Comparison of ENCODE assay signal across 9 cellular contexts in the genomic region with DNA sequence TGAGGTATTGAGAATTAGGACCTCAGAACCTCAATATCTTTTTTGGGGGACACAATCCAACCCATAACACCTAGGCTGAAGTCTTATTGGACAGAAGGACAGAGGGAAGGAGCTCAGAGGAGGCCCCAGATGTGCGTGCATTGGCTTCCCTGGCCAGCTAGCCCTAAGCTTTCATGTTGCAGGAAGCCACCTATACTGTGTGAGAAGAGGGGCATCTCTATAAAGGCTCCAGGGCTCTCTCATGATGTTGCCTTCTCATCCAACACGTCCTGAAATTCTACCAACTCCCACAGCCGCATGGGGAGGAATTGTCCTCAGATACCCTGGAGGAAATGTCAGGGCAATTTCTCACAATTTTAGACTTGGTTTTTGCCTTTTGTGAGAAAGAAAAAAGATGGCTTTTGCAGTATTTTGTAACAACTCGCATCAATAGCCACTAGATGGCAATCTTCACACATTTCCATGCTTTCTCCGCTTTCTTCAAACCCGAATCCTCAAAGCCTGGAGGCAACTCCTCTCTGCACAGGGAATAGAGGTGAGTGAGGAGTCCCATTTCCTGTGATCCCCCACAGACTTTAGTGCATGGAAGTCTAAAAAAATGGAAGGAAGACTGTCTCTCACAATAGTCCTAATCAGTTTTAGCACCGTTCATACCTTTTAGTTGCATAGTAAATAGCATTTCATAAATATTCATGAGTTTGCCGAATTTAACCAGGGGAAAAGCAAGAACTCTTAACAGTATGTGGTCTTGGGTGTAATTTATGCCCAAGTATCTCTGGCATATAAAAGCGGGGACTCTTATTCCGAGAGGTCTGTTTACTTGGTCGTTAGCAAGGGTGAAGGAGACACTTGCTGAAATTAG. TPM values are rescaled to one million over a fixed set of nuclear protein-coding genes. Genes with fewer than 3 reads are reported as not detected.
DNase-seq lines count a peak whose midpoint lies in the region; ATAC-seq and TF ChIP-seq lines count a peak whose summit lies in the region.
"Had no signal": no experiment of that assay in that cellular context is flagged by ENCODE, and none has a peak within 500 bp of the region (broad histone marks: within the 10 kb centered on the region; RNA-seq: fewer than 3 reads in every experiment).

No MANE protein-coding gene starts in this region.

- H3F3A ChIP-seq in SK-N-SH (replicated peaks; ENCODE audit: insufficient read depth) (no peaks in the 10 kb centered on the region), neural progenitor cell (ENCODE audit: low read depth) (no peaks in the 10 kb centered on the region)

- DNase-seq in DMS114 treated with DMSO at 0.1 percent for 48 hours (lab: John Stamatoyannopoulos, UW; ENCODE audit: unreplicated experiment) (peak; percentile 32), MV-4-11 (lab: John Stamatoyannopoulos, UW) (peak; percentile 37), SK-N-SH (peak; percentile 61), fibroblast of peridontal ligament (ENCODE audit: extremely low read depth) (peak; percentile 66), neural progenitor cell (ENCODE audit: low spot score) (peak; percentile 72)
- no peak for DNase-seq in activated CD4-positive, alpha-beta memory T cell treated with anti-CD3 and anti-CD28 coated beads for 36 hours
- DNase-seq in activated T-cell treated with anti-CD3 and anti-CD28 coated beads, Interleukin-2, amount 50 U/mL, for 4 hours = no peak
- DNase-seq: activated B cell treated with CpG ODN at 0.5 μM for 24 hours had no signal

- no peaks in the 10 kb centered on the region for H3K4me1 ChIP-seq in SK-N-SH (ENCODE audit: control insufficient read depth in 1 of 2, insufficient read depth in 2 of 2, low read depth in 1 of 2, low read length in 1 of 2)
- no peaks in the 10 kb centered on the region for H3K4me1 ChIP-seq in neural progenitor cell

- H3K9ac ChIP-seq in SK-N-SH (no peak overlapping the region), neural progenitor cell (no peak overlapping the region)

- H3K4me3 ChIP-seq in SK-N-SH (ENCODE audit: low read depth in 2 of 2, low read length in 1 of 2) (no peak overlapping the region; a peak in 1 of 4 replicates), neural progenitor cell (no peak overlapping the region)

- CTCF ChIA-PET in SK-N-SH (lab: Yijun Ruan, JAX) = interaction anchor here (0.5 to 1.6 kb wide), 14 partner anchors 8 to 225 kb away, joined by 3 to 9 read pairs (median 3); no protein-coding TSS in a partner anchor
- CTCF ChIA-PET in activated CD4-positive, alpha-beta memory T cell treated with anti-CD3 and anti-CD28 coated beads for 36 hours (lab: Charles Lee) = interaction anchor here (0.7 to 1.6 kb wide), 5 partner anchors 8 to 66 kb away, joined by 3 to 5 read pairs (median 4); no protein-coding TSS in a partner anchor

- H3K27me3 Mint-ChIP-seq in neural progenitor cell (ENCODE audit: insufficient read depth, low read depth) = peaks cover 3% of the 10 kb centered on the region
- H3K27me3 Mint-ChIP-seq in activated CD4-positive, alpha-beta memory T cell treated with anti-CD3 and anti-CD28 coated beads for 36 hours = peaks cover 2% of the 10 kb centered on the region
- peaks cover 3% of the 10 kb centered on the region for H3K27me3 Mint-ChIP-seq in activated T-cell treated with anti-CD3 and anti-CD28 coated beads, Interleukin-2, amount 50 U/mL, for 4 hours (ENCODE audit: low read depth)

- H3K36me3 Mint-ChIP-seq in neural progenitor cell = no peaks in the 10 kb centered on the region
- no peaks in the 10 kb centered on the region for H3K36me3 Mint-ChIP-seq in activated CD4-positive, alpha-beta memory T cell treated with anti-CD3 and anti-CD28 coated beads for 36 hours
- H3K36me3 Mint-ChIP-seq in activated T-cell treated with anti-CD3 and anti-CD28 coated beads, Interleukin-2, amount 50 U/mL, for 4 hours (ENCODE audit: insufficient read depth) = no peaks in the 10 kb centered on the region

- no peak overlapping the region for H3K27ac Mint-ChIP-seq in neural progenitor cell
- H3K27ac Mint-ChIP-seq in activated CD4-positive, alpha-beta memory T cell treated with anti-CD3 and anti-CD28 coated beads for 36 hours = no peak overlapping the region
- H3K27ac Mint-ChIP-seq: activated B cell treated with CpG ODN at 0.5 μM for 24 hours had no signal

- TF ChIP-seq EP300 in SK-N-SH (IDR thresholded peaks at IDR 0.05; ENCODE audit: borderline replicate concordance in 1 of 2, low read depth in 1 of 2, low read length in 1 of 2) = no peak

- POLR2A ChIA-PET in SK-N-SH (lab: Yijun Ruan, JAX) = no interaction called here
- POLR2A ChIA-PET in activated CD4-positive, alpha-beta memory T cell treated with anti-CD3 and anti-CD28 coated beads for 36 hours (lab: Charles Lee) = no interaction called here

- H3K4me1 Mint-ChIP-seq in neural progenitor cell = peaks cover 7% of the 10 kb centered on the region
- no peaks in the 10 kb centered on the region for H3K4me1 Mint-ChIP-seq in activated CD4-positive, alpha-beta memory T cell treated with anti-CD3 and anti-CD28 coated beads for 36 hours (ENCODE audit: low read depth)
- peaks cover 3% of the 10 kb centered on the region for H3K4me1 Mint-ChIP-seq in activated T-cell treated with anti-CD3 and anti-CD28 coated beads, Interleukin-2, amount 50 U/mL, for 4 hours (ENCODE audit: low read depth)

- WGBS in SK-N-SH (ENCODE audit: low lambda C conversion rate) = 5% methylated on average over 11 of the region's 11 CpGs

- peak; percentile 78 for TF ChIP-seq CTCF in SK-N-SH (IDR thresholded peaks at IDR 0.05)
- TF ChIP-seq CTCF in neural progenitor cell (IDR thresholded peaks at IDR 0.05) = peak; percentile 78

- H3K79me2 ChIP-seq in SK-N-SH (ENCODE audit: insufficient read depth) = no peaks in the 10 kb centered on the region
- H3K79me2 ChIP-seq in neural progenitor cell (ENCODE audit: low read depth) = no peaks in the 10 kb centered on the region

- H3K9me3 ChIP-seq in SK-N-SH = no peaks in the 10 kb centered on the region
- H3K9me3 ChIP-seq in neural progenitor cell (ENCODE audit: low read depth) = no peaks in the 10 kb centered on the region

- H3K27me3 ChIP-seq in SK-N-SH (ENCODE audit: insufficient read depth) (peaks cover 24% of the 10 kb centered on the region), neural progenitor cell (no peaks in the 10 kb centered on the region)

- H2AFZ ChIP-seq in SK-N-SH (ENCODE audit: low read depth) (no peak overlapping the region), neural progenitor cell (replicated peaks) (peak overlapping the region; percentile 71)

- no peaks in the 10 kb centered on the region for H3K9me3 Mint-ChIP-seq in neural progenitor cell
- H3K9me3 Mint-ChIP-seq in activated CD4-positive, alpha-beta memory T cell treated with anti-CD3 and anti-CD28 coated beads for 36 hours = no peaks in the 10 kb centered on the region
- H3K9me3 Mint-ChIP-seq in activated T-cell treated with anti-CD3 and anti-CD28 coated beads, Interleukin-2, amount 50 U/mL, for 4 hours = no peaks in the 10 kb centered on the region
- H3K9me3 Mint-ChIP-seq: activated B cell treated with CpG ODN at 0.5 μM for 24 hours had no signal

- ATAC-seq in GM21390 (IDR thresholded peaks at IDR 0.05; ENCODE audit: unreplicated experiment) = peak; percentile 71
- no peak for ATAC-seq in activated T-cell treated with anti-CD3 and anti-CD28 coated beads, Interleukin-2, amount 50 U/mL, for 4 hours

- no peaks in the 10 kb centered on the region for H4K20me1 ChIP-seq in SK-N-SH (ENCODE audit: insufficient read depth)
- H4K20me1 ChIP-seq in neural progenitor cell (ENCODE audit: low read depth) = no peaks in the 10 kb centered on the region

- no peaks in the 10 kb centered on the region for H3K9me2 ChIP-seq in SK-N-SH

- H3K4me2 ChIP-seq in SK-N-SH = no peak overlapping the region
- H3K4me2 ChIP-seq in neural progenitor cell = no peak overlapping the region

- TF ChIP-seq RAD21 in SK-N-SH (IDR thresholded peaks at IDR 0.05; ENCODE audit: low read length) = peak; percentile 83

- H3K27ac ChIP-seq in SK-N-SH (ENCODE audit: low read depth in 2 of 2, low read length in 1 of 2) = no peak overlapping the region
- H3K27ac ChIP-seq in neural progenitor cell = no peak overlapping the region

- intact Hi-C loops in activated CD4-positive, alpha-beta memory T cell treated with anti-CD3 and anti-CD28 coated beads for 36 hours (cut with micrococcal nuclease) = loop anchor here (5.0 kb wide), 1 partner anchor 375 kb away; no protein-coding TSS in a partner anchor

- no peak overlapping the region for H3K4me3 Mint-ChIP-seq in neural progenitor cell
- no peak overlapping the region for H3K4me3 Mint-ChIP-seq in activated CD4-positive, alpha-beta memory T cell treated with anti-CD3 and anti-CD28 coated beads for 36 hours
- no peak overlapping the region for H3K4me3 Mint-ChIP-seq in activated T-cell treated with anti-CD3 and anti-CD28 coated beads, Interleukin-2, amount 50 U/mL, for 4 hours
- H3K4me3 Mint-ChIP-seq: activated B cell treated with CpG ODN at 0.5 μM for 24 hours had no signal

- H3K36me3 ChIP-seq in SK-N-SH (replicated peaks in 1 of 2; ENCODE audit: control insufficient read depth in 1 of 2, insufficient read depth in 2 of 2, low read length in 1 of 2) (no peaks in the 10 kb centered on the region), neural progenitor cell (no peaks in the 10 kb centered on the region)

TF ChIP-seq in SK-N-SH, 30 proteins besides CTCF, POLR2A, EP300 and RAD21:
- TF ChIP-seq MEF2A (IDR thresholded peaks at IDR 0.05; ENCODE audit: borderline replicate concordance, low read depth) (no peak), SMC3 (IDR thresholded peaks at IDR 0.05; ENCODE audit: low read depth, low read length) (peak; percentile 70), JUND (IDR thresholded peaks at IDR 0.05) (no peak), TEAD4 (IDR thresholded peaks at IDR 0.05; ENCODE audit: borderline replicate concordance, insufficient read depth) (no peak), MXI1 (IDR thresholded peaks at IDR 0.05; ENCODE audit: low read depth, low read length) (no peak), FOSL2 (IDR thresholded peaks at IDR 0.05; ENCODE audit: borderline replicate concordance, low read depth) (no peak)
- TF ChIP-seq, protein P1, sequence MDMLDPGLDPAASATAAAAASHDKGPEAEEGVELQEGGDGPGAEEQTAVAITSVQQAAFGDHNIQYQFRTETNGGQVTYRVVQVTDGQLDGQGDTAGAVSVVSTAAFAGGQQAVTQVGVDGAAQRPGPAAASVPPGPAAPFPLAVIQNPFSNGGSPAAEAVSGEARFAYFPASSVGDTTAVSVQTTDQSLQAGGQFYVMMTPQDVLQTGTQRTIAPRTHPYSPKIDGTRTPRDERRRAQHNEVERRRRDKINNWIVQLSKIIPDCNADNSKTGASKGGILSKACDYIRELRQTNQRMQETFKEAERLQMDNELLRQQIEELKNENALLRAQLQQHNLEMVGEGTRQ (IDR thresholded peaks at IDR 0.05; ENCODE audit: borderline replicate concordance, low read depth, low read length) = no peak

RNA-seq across cellular contexts. Expression of a gene that starts 7.4 kb away (rescaled TPM):
- polyA plus RNA-seq in SK-N-SH (2012; rRNA removed) = not detected in 2 replicates
- not detected in 2 replicates for polyA plus RNA-seq in SK-N-SH (2012; cell fraction: cytosol; rRNA removed)
- not detected in 2 replicates for polyA plus RNA-seq in SK-N-SH (2012; cell fraction: nucleus; rRNA removed)
- total RNA-seq in neural progenitor cell (ENCODE audit: low replicate concordance) = not detected in 2 replicates
- total RNA-seq in activated CD4-positive, alpha-beta memory T cell treated with anti-CD3 and anti-CD28 coated beads for 36 hours = not detected
- not detected for total RNA-seq in activated T-cell treated with anti-CD3 and anti-CD28 coated beads, Interleukin-2, amount 50 U/mL, for 4 hours
- total RNA-seq: activated B cell treated with CpG ODN at 0.5 μM for 24 hours had no signal

Comparison
In these comparisons a context has a peak if more than half of its experiments do, and no peak if none do; other contexts are left out.
1. DNase-seq: peak in DMS114 treated with DMSO at 0.1 percent for 48 hours (single experiment), MV-4-11 (single experiment), SK-N-SH (single experiment), fibroblast of peridontal ligament (single experiment) and neural progenitor cell (single experiment); none in activated CD4-positive, alpha-beta memory T cell treated with anti-CD3 and anti-CD28 coated beads for 36 hours (single experiment) and activated T-cell treated with anti-CD3 and anti-CD28 coated beads, Interleukin-2, amount 50 U/mL, for 4 hours (single experiment).